In the genomic region with DNA sequence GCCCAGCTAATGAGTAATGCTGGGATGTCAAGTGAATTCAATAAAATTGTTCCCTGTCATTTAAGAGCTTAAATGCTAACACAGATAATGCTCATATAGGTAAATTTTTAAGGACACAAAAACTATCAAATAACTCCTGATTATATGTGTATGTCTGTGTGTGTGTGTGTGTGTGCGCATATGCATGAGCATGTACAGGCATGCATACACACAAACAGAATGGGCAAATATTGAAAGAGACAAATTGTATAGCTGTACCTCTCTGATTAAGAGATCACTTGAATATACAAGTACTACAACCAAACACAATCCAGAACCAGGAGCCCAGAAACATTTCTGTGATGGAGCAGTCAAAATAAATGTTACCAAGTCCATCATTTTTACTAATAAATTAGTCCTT, we compare ENCODE assay signal across 19 cellular contexts.
DNase-seq lines count a peak whose midpoint lies in the region; ATAC-seq and TF ChIP-seq lines count a peak whose summit lies in the region.
"Had no signal": no experiment of that assay in that cellular context is flagged by ENCODE, and none has a peak within 500 bp of the region (broad histone marks: within the 10 kb centered on the region; RNA-seq: fewer than 3 reads in every experiment).

No MANE protein-coding gene starts in this region.

- H3K79me2 ChIP-seq in mammary epithelial cell (ENCODE audit: insufficient read depth, low read length) = no peaks in the 10 kb centered on the region

- no peaks in the 10 kb centered on the region for H4K20me1 ChIP-seq in mammary epithelial cell (ENCODE audit: insufficient read depth, low read length)
- H4K20me1 ChIP-seq: BLaER1 had no signal

- no peak for TF ChIP-seq CTCF in mammary epithelial cell (conservative IDR thresholded peaks at IDR 0.05 in 1 of 2, IDR thresholded peaks at IDR 0.05 in 1 of 2; ENCODE audit: extremely low read depth in 1 of 2, insufficient read depth in 1 of 2, low read depth in 1 of 2, low read length in 2 of 2)
- TF ChIP-seq CTCF in breast epithelium (IDR thresholded peaks at IDR 0.05) = no peak
- no peak for TF ChIP-seq CTCF in uterus (IDR thresholded peaks at IDR 0.05)

- BruUV-seq in mammary epithelial cell (replicated peaks; lab: Mats Ljungman, UMichigan) = no TSS peak

- peak overlapping the region; percentile 12 for H2AFZ ChIP-seq in mammary epithelial cell (ENCODE audit: low read depth, low read length)

- H3K4me2 ChIP-seq in mammary epithelial cell (ENCODE audit: insufficient read depth, low read depth, low read length) = no peak overlapping the region
- H3K4me2 ChIP-seq: BLaER1 had no signal

- no peak overlapping the region for H3K4me3 ChIP-seq in mammary epithelial cell (replicated peaks in 1 of 3; ENCODE audit: insufficient read depth in 1 of 3, low read depth in 2 of 3, low read length in 3 of 3)
- no peak overlapping the region for H3K4me3 ChIP-seq in breast epithelium
- no peak overlapping the region for H3K4me3 ChIP-seq in uterus
- H3K4me3 ChIP-seq: BLaER1, HAP-1 had no signal

- H3K27me3 ChIP-seq in mammary epithelial cell (ENCODE audit: insufficient read depth, low read length) (no peaks in the 10 kb centered on the region), breast epithelium (no peaks in the 10 kb centered on the region), uterus (no peaks in the 10 kb centered on the region)
- H3K27me3 ChIP-seq: BLaER1 had no signal

- TF ChIP-seq POLR2A in breast epithelium (IDR thresholded peaks at IDR 0.05) (no peak), uterus (IDR thresholded peaks at IDR 0.05) (no peak)

- H3K27ac ChIP-seq in mammary epithelial cell (ENCODE audit: insufficient read depth, low read depth, low read length) (no peak overlapping the region), breast epithelium (no peak overlapping the region), uterus (no peak overlapping the region)
- H3K27ac ChIP-seq: 22Rv1, BLaER1, C4-2B had no signal

- DNase-seq in DMS53 (lab: John Stamatoyannopoulos, UW) (peak; percentile 28), DMS53 treated with DMSO at 0.1 percent for 48 hours (lab: John Stamatoyannopoulos, UW; ENCODE audit: unreplicated experiment) (no peak), mammary epithelial cell (no peak), breast epithelium (ENCODE audit: low spot score in 2 of 2) (no peak), HUDEP-2 (lab: John Stamatoyannopoulos, UW; ENCODE audit: unreplicated experiment in 76 of 76) (no peak), uterus (no peak)
- DNase-seq: Caco-2; CD4-positive, CD25-positive, alpha-beta regulatory T cell; CD8-positive, alpha-beta T cell; DMS153; DMS79 treated with DMSO at 0.1 percent for 48 hours; GF-D8; GOT3; HFFc6 had no signal

- 86% methylated on average over 1 of the region's 1 CpG for WGBS in mammary epithelial cell (ENCODE audit: low coverage, missing lambda C conversion rate)

- ATAC-seq in esophagus mucosa = peak; percentile 29
- ATAC-seq: CD8-positive, alpha-beta T cell had no signal

- CTCF ChIA-PET in mammary epithelial cell (lab: Charles Lee; ENCODE audit: low non-redundant PET) = no interaction called here

- H3K9me3 ChIP-seq in mammary epithelial cell (replicated peaks; ENCODE audit: insufficient read depth, low read length) (no peaks in the 10 kb centered on the region), breast epithelium (no peaks in the 10 kb centered on the region), uterus (no peaks in the 10 kb centered on the region)
- H3K9me3 ChIP-seq: BLaER1, Caco-2, HAP-1 had no signal

- H3K9ac ChIP-seq in mammary epithelial cell (ENCODE audit: insufficient read depth, low read length) = no peak overlapping the region
- H3K9ac ChIP-seq: BLaER1 had no signal

- H3K36me3 ChIP-seq in mammary epithelial cell (ENCODE audit: insufficient read depth, low read length) (no peaks in the 10 kb centered on the region), breast epithelium (no peaks in the 10 kb centered on the region), uterus (no peaks in the 10 kb centered on the region)
- H3K36me3 ChIP-seq: BLaER1, HAP-1 had no signal

- intact Hi-C loops in mammary epithelial cell (cut with micrococcal nuclease) = no loop called here
- intact Hi-C loops in breast epithelium (cut with DNase I; ENCODE audit: low total_unique reads) = no loop called here
- intact Hi-C loops in uterus (cut with DNase I; ENCODE audit: low total_unique reads) = no loop called here

- in situ Hi-C loops in mammary epithelial cell (cut with MboI; ENCODE audit: low sequenced_read_pairs in 2 of 2) = loop anchor here (10.0 to 25.0 kb wide), 2 partner anchors 459 to 467 kb away; no protein-coding TSS in a partner anchor

- dilution Hi-C loops in mammary epithelial cell (cut with HindIII; ENCODE audit: low sequenced_read_pairs) = no loop called here

- H3K4me1 ChIP-seq in mammary epithelial cell (ENCODE audit: insufficient read depth, low read length) = peaks cover 5% of the 10 kb centered on the region
- H3K4me1 ChIP-seq in breast epithelium = no peaks in the 10 kb centered on the region
- no peaks in the 10 kb centered on the region for H3K4me1 ChIP-seq in uterus
- H3K4me1 ChIP-seq: Caco-2, HAP-1 had no signal
